ENCODE assay signal across 2 cellular contexts in genomic region chr13:45373116-45373606, GRCh38.
TF ChIP-seq lines count a peak whose summit lies in the region.

No MANE protein-coding gene starts in this region.

TF ChIP-seq in IMR-90, 13 proteins besides CTCF, POLR2A, EP300 and RAD21:
- TF ChIP-seq MAFK (IDR thresholded peaks at IDR 0.05; ENCODE audit: low read depth, low read length) (no peak), BHLHE40 (IDR thresholded peaks at IDR 0.05; ENCODE audit: low read depth, low read length) (no peak), FOS (IDR thresholded peaks at IDR 0.05; ENCODE audit: low read depth, low read length) (no peak), CHD1 (IDR thresholded peaks at IDR 0.05; ENCODE audit: low read depth, low read length) (no peak), USF2 (IDR thresholded peaks at IDR 0.05; ENCODE audit: low read depth, low read length) (no peak), CEBPB (IDR thresholded peaks at IDR 0.05; ENCODE audit: low read depth, low read length) (no peak), ELK1 (IDR thresholded peaks at IDR 0.05; ENCODE audit: borderline replicate concordance, low read depth, low read length) (no peak), RCOR1 (IDR thresholded peaks at IDR 0.05; ENCODE audit: insufficient replicate concordance, low read length) (no peak)

TF ChIP-seq in endothelial cell of umbilical vein, 7 proteins besides CTCF, POLR2A, EP300 and RAD21:
- TF ChIP-seq JUN (IDR thresholded peaks at IDR 0.05; ENCODE audit: borderline replicate concordance, insufficient read depth, insufficient read length, low read depth) (no peak), FOS (IDR thresholded peaks at IDR 0.05; ENCODE audit: borderline replicate concordance, insufficient read depth, low read length) (no peak), EZH2 (IDR thresholded peaks at IDR 0.05; ENCODE audit: borderline replicate concordance, low read depth, low read length, severe bottlenecking) (no peak), GATA2 (IDR thresholded peaks at IDR 0.05; ENCODE audit: insufficient read depth, insufficient read length, low read depth, low read length) (no peak), MAX (IDR thresholded peaks at IDR 0.05; ENCODE audit: insufficient read depth, insufficient read length) (no peak), MYC (IDR thresholded peaks at IDR 0.05; ENCODE audit: low read depth, low read length) (no peak)
